In genomic region chr1:202811296-202812175, GRCh38 we compare ENCODE assay signal across 8 cellular contexts. TPM values are rescaled to one million over a fixed set of nuclear protein-coding genes. Genes with fewer than 3 reads are reported as not detected.
A peak's percentile ranks its signal among the peaks of the same experiment; 100 is the strongest.
DNase-seq lines count a peak whose midpoint lies in the region; ATAC-seq and TF ChIP-seq lines count a peak whose summit lies in the region.

No MANE protein-coding gene starts in this region.

- H3K36me3 ChIP-seq in GM23248 (ENCODE audit: low read depth): no peaks in the 10 kb centered on the region
- no peaks in the 10 kb centered on the region for H3K36me3 ChIP-seq in SJCRH30
- H3K36me3 ChIP-seq in liver (ENCODE audit: control insufficient read depth in 4 of 4, insufficient read depth in 3 of 4, low read depth in 1 of 4, low read length in 3 of 4): no peaks in the 10 kb centered on the region
- H3K36me3 ChIP-seq in suprapubic skin: no peaks in the 10 kb centered on the region

- peak overlapping the region; percentile 92 for H2AFZ ChIP-seq in GM23248

- peaks cover 11% of the 10 kb centered on the region for H3F3A ChIP-seq in GM23248 (ENCODE audit: insufficient read depth)

- no peaks in the 10 kb centered on the region for H3K9me2 ChIP-seq in GM23248 (ENCODE audit: insufficient read depth)

- H3K27ac ChIP-seq in GM23248: peak overlapping the region; percentile 82
- no peak overlapping the region for H3K27ac ChIP-seq in SJCRH30
- no peak overlapping the region for H3K27ac ChIP-seq in liver (ENCODE audit: low read depth in 1 of 2, low read length in 2 of 2)
- peak overlapping the region; percentile 74 for H3K27ac ChIP-seq in suprapubic skin

- H3K4me3 ChIP-seq in GM23248 (peak overlapping the region; percentile 81), SJCRH30 (peak overlapping the region; percentile 63), liver (ENCODE audit: low read depth in 1 of 3, low read length in 3 of 3) (peak overlapping the region; percentile 78 to 86 (median 81)), suprapubic skin (peak overlapping the region; percentile 68)

- WGBS in GM23248 (ENCODE audit: low coverage in 1 of 2, low lambda C conversion rate in 2 of 2, missing lambda C conversion rate in 2 of 2), 2 experiments: 11 to 15% methylated on average over 42 to 43 of the region's 43 CpGs
- WGBS in liver: 16% methylated on average over 43 of the region's 43 CpGs
- 10% methylated on average over 22 of the region's 43 CpGs for WGBS in suprapubic skin

- no peak for TF ChIP-seq EP300 in suprapubic skin (IDR thresholded peaks at IDR 0.05)

- ATAC-seq in HG03097 (IDR thresholded peaks at IDR 0.05; ENCODE audit: low FRiP score, unreplicated experiment): no peak

- no peaks in the 10 kb centered on the region for H3K9me3 ChIP-seq in GM23248 (ENCODE audit: low read depth)
- H3K9me3 ChIP-seq in SJCRH30 (replicated peaks): no peaks in the 10 kb centered on the region
- no peaks in the 10 kb centered on the region for H3K9me3 ChIP-seq in liver (ENCODE audit: control insufficient read depth in 4 of 4, low read length in 3 of 4)
- no peaks in the 10 kb centered on the region for H3K9me3 ChIP-seq in suprapubic skin

- in situ Hi-C loops in GM23248 (cut with MboI): no loop called here

- no peak for TF ChIP-seq CTCF in chondrocyte (IDR thresholded peaks at IDR 0.05)
- no peak for TF ChIP-seq CTCF in liver (IDR thresholded peaks at IDR 0.05; ENCODE audit: low read depth, low read length, missing input control)
- no peak for TF ChIP-seq CTCF in suprapubic skin (IDR thresholded peaks at IDR 0.05)

- peaks cover 31% of the 10 kb centered on the region for H3K4me1 Mint-ChIP-seq in chondrocyte (ENCODE audit: low read depth)

- H3K9ac ChIP-seq in GM23248: peak overlapping the region; percentile 89
- no peak overlapping the region for H3K9ac ChIP-seq in liver (ENCODE audit: low read depth in 1 of 2, low read length in 2 of 2)

- H3K27me3 Mint-ChIP-seq in chondrocyte (ENCODE audit: low read depth): no peaks in the 10 kb centered on the region

- peak; percentile 44 for DNase-seq in ELF-1 (ENCODE audit: low read depth, low spot score)
- DNase-seq in GM23248: peak; percentile 54
- peak; percentile 10 to 27 for DNase-seq in SJCRH30
- no peak for DNase-seq in chondrocyte (ENCODE audit: low spot score)
- DNase-seq in suprapubic skin (ENCODE audit: low spot score in 2 of 2): peak in 1 of 2 donors; percentile 74
- no peak for DNase-seq in AG08396 (ENCODE audit: low spot score)

- no peak for TF ChIP-seq RAD21 in liver (IDR thresholded peaks at IDR 0.05)

- peak overlapping the region; percentile 96 for H3K27ac Mint-ChIP-seq in chondrocyte (ENCODE audit: unreplicated experiment)

- H3K4me1 ChIP-seq in GM23248 (ENCODE audit: insufficient read depth) (peaks cover 15% of the 10 kb centered on the region; the same call in 1 of the 2 replicates), SJCRH30 (peaks cover 4% of the 10 kb centered on the region; the same call in 1 of the 2 replicates), liver (ENCODE audit: control insufficient read depth in 4 of 4, insufficient read depth in 4 of 4, low read length in 3 of 4) (peaks cover 1 to 26% (median 15%) of the 10 kb centered on the region in 4 donors), suprapubic skin (peaks cover 41% of the 10 kb centered on the region)

- peak overlapping the region; percentile 87 for H3K4me2 ChIP-seq in GM23248 (ENCODE audit: unreplicated experiment)

- no peaks in the 10 kb centered on the region for H4K20me1 ChIP-seq in GM23248 (ENCODE audit: insufficient read depth)

- no peaks in the 10 kb centered on the region for H3K27me3 ChIP-seq in GM23248 (replicated peaks; ENCODE audit: insufficient read depth)
- H3K27me3 ChIP-seq in SJCRH30: no peaks in the 10 kb centered on the region; the same call in 1 of the 2 replicates
- no peaks in the 10 kb centered on the region for H3K27me3 ChIP-seq in liver (ENCODE audit: control insufficient read depth in 4 of 4, insufficient read depth in 4 of 4, low read length in 3 of 4)
- no peaks in the 10 kb centered on the region for H3K27me3 ChIP-seq in suprapubic skin

- peak overlapping the region; percentile 92 for H3K4me3 Mint-ChIP-seq in chondrocyte (ENCODE audit: unreplicated experiment)

- TF ChIP-seq POLR2A in suprapubic skin (IDR thresholded peaks at IDR 0.05): no peak

- no peaks in the 10 kb centered on the region for H3K36me3 Mint-ChIP-seq in chondrocyte (ENCODE audit: low read depth)

- H3K9me3 Mint-ChIP-seq in chondrocyte (ENCODE audit: low read depth): no peaks in the 10 kb centered on the region

- H3K79me2 ChIP-seq in GM23248 (ENCODE audit: insufficient read depth): peaks cover 14% of the 10 kb centered on the region

TF ChIP-seq in liver, 16 proteins besides CTCF, POLR2A, EP300 and RAD21:
- TF ChIP-seq TAF1 (conservative IDR thresholded peaks at IDR 0.05): no peak
- TF ChIP-seq HNF4A (conservative IDR thresholded peaks at IDR 0.05): no peak
- no peak for TF ChIP-seq FOXA2 (IDR thresholded peaks at IDR 0.05)
- no peak for TF ChIP-seq GABPA (IDR thresholded peaks at IDR 0.05 in 1 of 2, conservative IDR thresholded peaks at IDR 0.05 in 1 of 2)
- TF ChIP-seq, protein P1, sequence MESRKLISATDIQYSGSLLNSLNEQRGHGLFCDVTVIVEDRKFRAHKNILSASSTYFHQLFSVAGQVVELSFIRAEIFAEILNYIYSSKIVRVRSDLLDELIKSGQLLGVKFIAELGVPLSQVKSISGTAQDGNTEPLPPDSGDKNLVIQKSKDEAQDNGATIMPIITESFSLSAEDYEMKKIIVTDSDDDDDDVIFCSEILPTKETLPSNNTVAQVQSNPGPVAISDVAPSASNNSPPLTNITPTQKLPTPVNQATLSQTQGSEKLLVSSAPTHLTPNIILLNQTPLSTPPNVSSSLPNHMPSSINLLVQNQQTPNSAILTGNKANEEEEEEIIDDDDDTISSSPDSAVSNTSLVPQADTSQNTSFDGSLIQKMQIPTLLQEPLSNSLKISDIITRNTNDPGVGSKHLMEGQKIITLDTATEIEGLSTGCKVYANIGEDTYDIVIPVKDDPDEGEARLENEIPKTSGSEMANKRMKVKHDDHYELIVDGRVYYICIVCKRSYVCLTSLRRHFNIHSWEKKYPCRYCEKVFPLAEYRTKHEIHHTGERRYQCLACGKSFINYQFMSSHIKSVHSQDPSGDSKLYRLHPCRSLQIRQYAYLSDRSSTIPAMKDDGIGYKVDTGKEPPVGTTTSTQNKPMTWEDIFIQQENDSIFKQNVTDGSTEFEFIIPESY (IDR thresholded peaks at IDR 0.05): no peak
- TF ChIP-seq ATF3 (IDR thresholded peaks at IDR 0.05): no peak
- no peak for TF ChIP-seq SP1 (IDR thresholded peaks at IDR 0.05)
- TF ChIP-seq, protein P2, sequence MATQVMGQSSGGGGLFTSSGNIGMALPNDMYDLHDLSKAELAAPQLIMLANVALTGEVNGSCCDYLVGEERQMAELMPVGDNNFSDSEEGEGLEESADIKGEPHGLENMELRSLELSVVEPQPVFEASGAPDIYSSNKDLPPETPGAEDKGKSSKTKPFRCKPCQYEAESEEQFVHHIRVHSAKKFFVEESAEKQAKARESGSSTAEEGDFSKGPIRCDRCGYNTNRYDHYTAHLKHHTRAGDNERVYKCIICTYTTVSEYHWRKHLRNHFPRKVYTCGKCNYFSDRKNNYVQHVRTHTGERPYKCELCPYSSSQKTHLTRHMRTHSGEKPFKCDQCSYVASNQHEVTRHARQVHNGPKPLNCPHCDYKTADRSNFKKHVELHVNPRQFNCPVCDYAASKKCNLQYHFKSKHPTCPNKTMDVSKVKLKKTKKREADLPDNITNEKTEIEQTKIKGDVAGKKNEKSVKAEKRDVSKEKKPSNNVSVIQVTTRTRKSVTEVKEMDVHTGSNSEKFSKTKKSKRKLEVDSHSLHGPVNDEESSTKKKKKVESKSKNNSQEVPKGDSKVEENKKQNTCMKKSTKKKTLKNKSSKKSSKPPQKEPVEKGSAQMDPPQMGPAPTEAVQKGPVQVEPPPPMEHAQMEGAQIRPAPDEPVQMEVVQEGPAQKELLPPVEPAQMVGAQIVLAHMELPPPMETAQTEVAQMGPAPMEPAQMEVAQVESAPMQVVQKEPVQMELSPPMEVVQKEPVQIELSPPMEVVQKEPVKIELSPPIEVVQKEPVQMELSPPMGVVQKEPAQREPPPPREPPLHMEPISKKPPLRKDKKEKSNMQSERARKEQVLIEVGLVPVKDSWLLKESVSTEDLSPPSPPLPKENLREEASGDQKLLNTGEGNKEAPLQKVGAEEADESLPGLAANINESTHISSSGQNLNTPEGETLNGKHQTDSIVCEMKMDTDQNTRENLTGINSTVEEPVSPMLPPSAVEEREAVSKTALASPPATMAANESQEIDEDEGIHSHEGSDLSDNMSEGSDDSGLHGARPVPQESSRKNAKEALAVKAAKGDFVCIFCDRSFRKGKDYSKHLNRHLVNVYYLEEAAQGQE (IDR thresholded peaks at IDR 0.05): no peak
- TF ChIP-seq FOXA1 (IDR thresholded peaks at IDR 0.05): no peak
- no peak for TF ChIP-seq MAX (IDR thresholded peaks at IDR 0.05)
- TF ChIP-seq RXRA (IDR thresholded peaks at IDR 0.05): no peak
- no peak for TF ChIP-seq EGR1 (IDR thresholded peaks at IDR 0.05; ENCODE audit: low read depth in 2 of 2)
TF ChIP-seq in liver: peak in this region for 0.

RNA-seq across cellular contexts. Expression of gene PCAT6, which starts 0.8 kb away (rescaled TPM):
- not detected in 2 replicates for total RNA-seq in GM23248 (2014; rRNA removed; shearing (Covaris generic))
- polyA plus RNA-seq in GM23248 (2016; fragmentation: Nextera tagmentation; extraction: Ambion mirVana) (9.4 and 13.9 TPM in 2 replicates), liver (1 to 10 TPM in 1 of 2 donors, under 1 TPM in 1; 0.23 to 1.2 TPM)
- 0.24 TPM in 1 of 2 replicates, not detected in the other for total RNA-seq in SJCRH30 (2014; rRNA removed; shearing (Covaris generic))
- total RNA-seq in chondrocyte (4.2 to 6.8 TPM (median 4.5 TPM) in 3 replicates), liver (not detected), suprapubic skin (1 to 10 TPM in 3 of 4 donors, not detected in 1; 1.4 to 7.0 (median 3.7) TPM)

RNA-seq across cellular contexts. Expression of gene KDM5B, which starts 3.3 kb away (rescaled TPM):
- 64.3 and 74.7 TPM in 2 replicates for total RNA-seq in GM23248 (2014; rRNA removed; shearing (Covaris generic))
- 74.4 and 79.5 TPM in 2 replicates for polyA plus RNA-seq in GM23248 (2016; fragmentation: Nextera tagmentation; extraction: Ambion mirVana)
- total RNA-seq in SJCRH30 (2014; rRNA removed; shearing (Covaris generic)): 33.7 and 37.0 TPM in 2 replicates
- 123 to 131 TPM (median 126 TPM) in 3 replicates for total RNA-seq in chondrocyte
- 10 to 100 TPM; 19.6 to 33.7 TPM for total RNA-seq in liver
- 10 to 100 TPM in 1 of 2 donors, 1 to 10 TPM in 1; 3.4 to 10.0 TPM for polyA plus RNA-seq in liver
- 100 to 1,000 TPM in 1 of 4 donors, 10 to 100 TPM in 3; 76.1 to 165 (median 89.4) TPM for total RNA-seq in suprapubic skin

Comparison
In these comparisons a context has a peak if more than half of its experiments do, and no peak if none do; other contexts are left out.
1. DNase-seq: peak in ELF-1 (single experiment), GM23248 (single experiment) and SJCRH30 (2 of 2); none in chondrocyte (single experiment) and AG08396 (single experiment).
2. H3K27ac ChIP-seq: peak in GM23248 (single experiment) and suprapubic skin (single experiment); none in SJCRH30 (single experiment) and liver (0 of 2).
3. Peak in every context shown above with its lines, with median percentiles within 50 percentile points of each other: H3K4me3 ChIP-seq.